In the genomic region with DNA sequence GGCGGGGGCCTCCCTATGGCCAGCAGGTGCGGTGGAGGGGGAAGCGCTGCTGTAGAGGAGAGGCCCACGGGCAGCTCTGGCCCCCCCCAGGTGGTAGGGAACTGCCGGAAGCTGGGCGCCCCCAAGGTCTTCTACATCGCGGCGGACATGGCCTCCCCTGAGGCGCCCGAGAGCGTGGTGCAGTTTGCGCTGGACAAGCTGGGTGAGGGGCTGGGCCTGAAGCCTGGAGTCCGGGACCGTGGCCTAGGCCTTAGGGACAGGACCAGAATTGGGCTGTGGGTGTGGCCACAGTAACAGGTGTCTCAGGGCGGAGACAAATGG, we compare ENCODE assay signal across 8 cellular contexts. TPM values are rescaled to one million over a fixed set of nuclear protein-coding genes. Genes with fewer than 3 reads are reported as not detected.
DNase-seq lines count a peak whose midpoint lies in the region; ATAC-seq and TF ChIP-seq lines count a peak whose summit lies in the region.

No MANE protein-coding gene starts in this region.

- peaks cover 10% of the 10 kb centered on the region for H4K20me1 ChIP-seq in hepatocyte (ENCODE audit: insufficient read depth, poor library complexity, severe bottlenecking)

- intact Hi-C loops in spleen (cut with DNase I; ENCODE audit: low total_unique reads): no loop called here

- H3K36me3 ChIP-seq in H7 (replicated peaks; ENCODE audit: control insufficient read depth, insufficient read depth, low read length) (no peaks in the 10 kb centered on the region; the same call in 1 of the 2 replicates), hepatocyte (replicated peaks; ENCODE audit: insufficient read depth, low read depth) (no peaks in the 10 kb centered on the region), spleen (peaks cover 0 to 1% (median 0%) of the 10 kb centered on the region in 6 donors)

- DNase-seq in H7 (no peak), WTC11 (ENCODE audit: low spot score) (no peak), hepatocyte (ENCODE audit: low spot score) (no peak), spleen (no peak), hypothalamus (lab: John Stamatoyannopoulos, UW) (no peak), SK-N-DZ (ENCODE audit: low spot score) (no peak)
- DNase-seq in central memory CD4-positive, alpha-beta T cell: no peak

- no peaks in the 10 kb centered on the region for H3K9me2 ChIP-seq in hepatocyte (replicated peaks; ENCODE audit: insufficient read depth)

- H3K36me3 Mint-ChIP-seq in WTC11: peaks cover 11% of the 10 kb centered on the region

- CTCF ChIA-PET in WTC11 (lab: Charles Lee): interaction anchor here (0.6 to 2.8 kb wide), 14 partner anchors 10 to 217 kb away, joined by 3 to 22 read pairs (median 9); partner anchors contain the start of genes CATSPERD, LONP1, NDUFA11 and NRTN

- peak overlapping the region; percentile 74; the same call in 1 of the 2 replicates for H3K27ac Mint-ChIP-seq in WTC11

- H3K27me3 ChIP-seq in H7 (ENCODE audit: control insufficient read depth, insufficient read depth, low read length): no peaks in the 10 kb centered on the region; the same call in 1 of the 2 replicates
- no peaks in the 10 kb centered on the region for H3K27me3 ChIP-seq in hepatocyte
- H3K27me3 ChIP-seq in spleen (replicated peaks in 1 of 7): no peaks in the 10 kb centered on the region

- H3K27ac ChIP-seq in hepatocyte: peak overlapping the region; percentile 75
- peak overlapping the region; percentile 67 to 95 (median 91) for H3K27ac ChIP-seq in spleen

- no peaks in the 10 kb centered on the region for H3K9me3 ChIP-seq in hepatocyte (ENCODE audit: low read depth)
- no peaks in the 10 kb centered on the region for H3K9me3 ChIP-seq in spleen

- TF ChIP-seq CTCF in WTC11 (IDR thresholded peaks at IDR 0.05): no peak
- no peak for TF ChIP-seq CTCF in hepatocyte (IDR thresholded peaks at IDR 0.05; ENCODE audit: poor library complexity)
- TF ChIP-seq CTCF in spleen (IDR thresholded peaks at IDR 0.05 in 8 of 11, conservative IDR thresholded peaks at IDR 0.05 in 3 of 11): no peak

- peaks cover 11% of the 10 kb centered on the region for H3K79me2 ChIP-seq in hepatocyte

- peaks cover 19% of the 10 kb centered on the region for H3K27me3 Mint-ChIP-seq in WTC11 (ENCODE audit: low read depth)

- WGBS in hepatocyte (ENCODE audit: low lambda C conversion rate, missing lambda C conversion rate): 63% methylated on average over 12 of the region's 16 CpGs
- 5 to 31% (median 8%) methylated on average over 11 to 16 of the region's 16 CpGs for whole genome bisulfite sequencing in spleen, 5 donors

- no peak for TF ChIP-seq POLR2A in spleen (IDR thresholded peaks at IDR 0.05)

- POLR2A ChIA-PET in WTC11 (lab: Charles Lee): interaction anchor here (0.7 to 1.9 kb wide), 6 partner anchors 10 to 118 kb away, joined by 3 to 10 read pairs (median 4); partner anchors contain the start of genes CATSPERD, DUS3L, LONP1 and SAFB

- H3K9me3 Mint-ChIP-seq in WTC11: no peaks in the 10 kb centered on the region

- peaks cover 16% of the 10 kb centered on the region for H3K4me1 Mint-ChIP-seq in WTC11

- peak overlapping the region; percentile 82 for H3K4me2 ChIP-seq in hepatocyte

- H3K4me1 ChIP-seq in hepatocyte (ENCODE audit: insufficient read depth) (no peaks in the 10 kb centered on the region), spleen (peaks cover 8 to 55% (median 35%) of the 10 kb centered on the region in 6 donors)

- ATAC-seq in WTC11: no peak
- ATAC-seq in GM21515 (IDR thresholded peaks at IDR 0.05; ENCODE audit: unreplicated experiment): no peak

- H3K4me3 Mint-ChIP-seq in WTC11: peak overlapping the region; percentile 63

- H3K4me3 ChIP-seq in H7 (ENCODE audit: insufficient read depth, low read depth, low read length) (peak overlapping the region; percentile 75), hepatocyte (no peak overlapping the region), spleen (peak overlapping the region in 7 of 8 donors; percentile 62 to 91 (median 71))

- peak overlapping the region; percentile 64 for H2AFZ ChIP-seq in hepatocyte

TF ChIP-seq in WTC11, 78 proteins besides CTCF, POLR2A, EP300 and RAD21 (continues in another document):
- TF ChIP-seq ZNF396 (CRISPR knock-in tag; IDR thresholded peaks at IDR 0.05; ENCODE audit: borderline replicate concordance) (no peak), SMAD4 (CRISPR knock-in tag; IDR thresholded peaks at IDR 0.05) (no peak), SP1 (CRISPR knock-in tag; conservative IDR thresholded peaks at IDR 0.05) (0 out of 2 replicates have a peak, but pooled peaks have one; percentile 3), ZNF425 (CRISPR knock-in tag; conservative IDR thresholded peaks at IDR 0.05) (no peak), OVOL2 (CRISPR knock-in tag; IDR thresholded peaks at IDR 0.05; ENCODE audit: borderline replicate concordance) (no peak), JAZF1 (CRISPR knock-in tag; IDR thresholded peaks at IDR 0.05) (no peak), ZNF121 (CRISPR knock-in tag; IDR thresholded peaks at IDR 0.05) (0 out of 2 replicates have a peak, but pooled peaks have one; percentile 11), ETV6 (CRISPR knock-in tag; IDR thresholded peaks at IDR 0.05) (no peak)
- TF ChIP-seq, protein P1, sequence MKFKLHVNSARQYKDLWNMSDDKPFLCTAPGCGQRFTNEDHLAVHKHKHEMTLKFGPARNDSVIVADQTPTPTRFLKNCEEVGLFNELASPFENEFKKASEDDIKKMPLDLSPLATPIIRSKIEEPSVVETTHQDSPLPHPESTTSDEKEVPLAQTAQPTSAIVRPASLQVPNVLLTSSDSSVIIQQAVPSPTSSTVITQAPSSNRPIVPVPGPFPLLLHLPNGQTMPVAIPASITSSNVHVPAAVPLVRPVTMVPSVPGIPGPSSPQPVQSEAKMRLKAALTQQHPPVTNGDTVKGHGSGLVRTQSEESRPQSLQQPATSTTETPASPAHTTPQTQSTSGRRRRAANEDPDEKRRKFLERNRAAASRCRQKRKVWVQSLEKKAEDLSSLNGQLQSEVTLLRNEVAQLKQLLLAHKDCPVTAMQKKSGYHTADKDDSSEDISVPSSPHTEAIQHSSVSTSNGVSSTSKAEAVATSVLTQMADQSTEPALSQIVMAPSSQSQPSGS (CRISPR knock-in tag; IDR thresholded peaks at IDR 0.05; ENCODE audit: borderline replicate concordance, low read depth): no peak

RNA-seq across cellular contexts. Expression of gene RPL36, which starts 3.8 kb away (rescaled TPM):
- total RNA-seq in H7 (2014; rRNA removed; shearing (Covaris generic)): 1,318 and 1,675 TPM in 2 replicates
- total RNA-seq in WTC11 (2021) (1,080 to 1,240 TPM (median 1,178 TPM) in 3 replicates), hepatocyte (637 and 1,059 TPM in 2 replicates), spleen (100 to 1,000 TPM; 294 to 922 (median 652) TPM)
- polyA plus RNA-seq in hepatocyte (917 and 990 TPM in 2 replicates), spleen (1,000 to 10,000 TPM; 2,501 to 2,825 (median 2,795) TPM)
- 1,227 and 2,229 TPM in 2 replicates for polyA plus RNA-seq in SK-N-DZ (2014; cell fraction: cytosol; rRNA removed)
- 675 and 1,214 TPM in 2 replicates for polyA plus RNA-seq in SK-N-DZ (2014; cell fraction: nucleus; rRNA removed)

RNA-seq across cellular contexts. Expression of gene HSD11B1L, which starts 5.5 kb away (rescaled TPM):
- 12.0 and 16.2 TPM in 2 replicates for total RNA-seq in H7 (2014; rRNA removed; shearing (Covaris generic))
- total RNA-seq in WTC11 (2021) (11.8 to 19.1 TPM (median 15.5 TPM) in 3 replicates), hepatocyte (14.0 and 14.9 TPM in 2 replicates), spleen (1 to 10 TPM; 1.9 to 8.8 (median 3.1) TPM)
- polyA plus RNA-seq in hepatocyte (25.1 and 26.0 TPM in 2 replicates), spleen (1 to 10 TPM; 3.3 to 5.5 (median 3.8) TPM)
- 45.0 and 46.0 TPM in 2 replicates for polyA plus RNA-seq in SK-N-DZ (2014; cell fraction: cytosol; rRNA removed)
- polyA plus RNA-seq in SK-N-DZ (2014; cell fraction: nucleus; rRNA removed): 56.8 and 68.8 TPM in 2 replicates

RNA-seq across cellular contexts. Expression of gene MICOS13, which starts 6.0 kb away (rescaled TPM):
- 53.1 and 71.4 TPM in 2 replicates for total RNA-seq in H7 (2014; rRNA removed; shearing (Covaris generic))
- 30.0 to 32.8 TPM (median 32.5 TPM) in 3 replicates for total RNA-seq in WTC11 (2021)
- 32.3 and 38.2 TPM in 2 replicates for total RNA-seq in hepatocyte
- polyA plus RNA-seq in hepatocyte: 120 and 157 TPM in 2 replicates
- 10 to 100 TPM; 15.7 to 41.0 (median 36.8) TPM for total RNA-seq in spleen
- 10 to 100 TPM; 71.0 to 89.5 (median 78.0) TPM for polyA plus RNA-seq in spleen
- 29.8 and 31.0 TPM in 2 replicates for polyA plus RNA-seq in SK-N-DZ (2014; cell fraction: cytosol; rRNA removed)
- polyA plus RNA-seq in SK-N-DZ (2014; cell fraction: nucleus; rRNA removed): 26.0 and 26.7 TPM in 2 replicates

RNA-seq across cellular contexts. Expression of gene LONP1, which starts 33.7 kb away (rescaled TPM):
- 119 and 126 TPM in 2 replicates for total RNA-seq in H7 (2014; rRNA removed; shearing (Covaris generic))
- total RNA-seq in WTC11 (2021) (171 to 186 TPM (median 180 TPM) in 3 replicates), hepatocyte (61.6 and 63.0 TPM in 2 replicates), spleen (10 to 100 TPM; 33.1 to 65.8 (median 56.5) TPM)
- polyA plus RNA-seq in hepatocyte (79.1 and 79.2 TPM in 2 replicates), spleen (10 to 100 TPM; 29.2 to 48.2 (median 42.6) TPM)
- 59.6 and 71.5 TPM in 2 replicates for polyA plus RNA-seq in SK-N-DZ (2014; cell fraction: cytosol; rRNA removed)
- polyA plus RNA-seq in SK-N-DZ (2014; cell fraction: nucleus; rRNA removed): 130 and 133 TPM in 2 replicates

RNA-seq across cellular contexts. Expression of gene CATSPERD, which starts 34.2 kb away (rescaled TPM):
- total RNA-seq in H7 (2014; rRNA removed; shearing (Covaris generic)): 0.03 TPM in 1 of 2 replicates, not detected in the other
- total RNA-seq in WTC11 (2021): 0.50 TPM in 1 of 3 replicates, not detected in the others
- not detected in 2 replicates for total RNA-seq in hepatocyte
- polyA plus RNA-seq in hepatocyte: not detected in 2 replicates
- not detected for total RNA-seq in spleen
- not detected for polyA plus RNA-seq in spleen
- polyA plus RNA-seq in SK-N-DZ (2014; cell fraction: cytosol; rRNA removed): not detected in 2 replicates
- polyA plus RNA-seq in SK-N-DZ (2014; cell fraction: nucleus; rRNA removed): not detected in 2 replicates
